ENCODE assay signal across 33 cellular contexts in the genomic region with DNA sequence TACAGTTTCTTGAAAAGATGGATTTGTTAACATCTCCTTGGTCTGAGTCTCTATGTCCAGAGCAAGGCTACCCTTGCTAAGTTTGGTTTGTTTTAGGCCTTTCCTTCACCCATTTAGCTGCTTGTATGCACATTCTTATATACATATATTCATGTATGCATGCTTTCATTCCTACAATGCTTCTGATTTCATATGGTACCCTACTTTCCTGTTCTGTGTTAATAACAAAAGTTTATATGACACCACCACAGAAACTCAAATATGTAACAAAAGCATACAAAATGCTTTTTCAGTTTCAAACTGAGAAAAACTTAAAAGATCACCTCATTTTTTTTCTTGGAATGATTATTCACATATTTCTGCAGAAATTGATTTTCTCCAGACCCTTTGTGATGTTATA. TPM values are rescaled to one million over a fixed set of nuclear protein-coding genes. Genes with fewer than 3 reads are reported as not detected.
"Had no signal": no experiment of that assay in that cellular context is flagged by ENCODE, and none has a peak within 500 bp of the region (broad histone marks: within the 10 kb centered on the region; RNA-seq: fewer than 3 reads in every experiment).

No MANE protein-coding gene starts in this region.

- H3K27me3 ChIP-seq: ascending aorta, cardiac muscle cell had no signal

- H3K4me3 ChIP-seq: ascending aorta, cardiac muscle cell had no signal

- H3K27me3 Mint-ChIP-seq: activated B cell treated with CpG ODN at 0.5 μM for 24 hours; activated CD4-positive, alpha-beta memory T cell treated with anti-CD3 and anti-CD28 coated beads for 36 hours; activated CD4-positive, alpha-beta T cell treated with anti-CD3 and anti-CD28 coated beads, Interleukin-2, amount 10 ng/mL, durations not matched to agents 24 days and 14 days; activated naive CD4-positive, alpha-beta T cell treated with anti-CD3 and anti-CD28 coated beads, Interleukin-2, amount 10 ng/mL, durations not matched to agents 7 days and 5 days; activated naive CD4-positive, alpha-beta T cell treated with anti-CD3 and anti-CD28 coated beads, Interleukin-2, amount 50 U/mL, for 24 hours; activated naive CD8-positive, alpha-beta T cell; activated naive CD8-positive, alpha-beta T cell treated with anti-CD3 and anti-CD28 coated beads, Interleukin-2, amount 10 ng/mL, durations not matched to agents 7 days and 5 days; activated naive CD8-positive, alpha-beta T cell treated with anti-CD3 and anti-CD28 coated beads, Interleukin-2, amount 50 U/mL, for 24 hours; brain; central memory CD8-positive, alpha-beta T cell had no signal

- H3K4me3 Mint-ChIP-seq: activated B cell treated with CpG ODN at 0.5 μM for 24 hours; activated CD4-positive, alpha-beta memory T cell treated with anti-CD3 and anti-CD28 coated beads for 36 hours; activated CD4-positive, alpha-beta T cell treated with anti-CD3 and anti-CD28 coated beads, Interleukin-2, amount 10 ng/mL, durations not matched to agents 24 days and 14 days; activated naive CD4-positive, alpha-beta T cell treated with anti-CD3 and anti-CD28 coated beads, Interleukin-2, amount 10 ng/mL, durations not matched to agents 7 days and 5 days; activated naive CD4-positive, alpha-beta T cell treated with anti-CD3 and anti-CD28 coated beads, Interleukin-2, amount 50 U/mL, for 24 hours; activated naive CD8-positive, alpha-beta T cell; activated naive CD8-positive, alpha-beta T cell treated with anti-CD3 and anti-CD28 coated beads, Interleukin-2, amount 10 ng/mL, durations not matched to agents 7 days and 5 days; activated naive CD8-positive, alpha-beta T cell treated with anti-CD3 and anti-CD28 coated beads, Interleukin-2, amount 50 U/mL, for 24 hours; activated T-cell treated with anti-CD3 and anti-CD28 coated beads, Interleukin-2, amount 50 U/mL, for 4 hours; activated T-helper 1 cell treated with anti-CD3 and anti-CD28 coated beads, Interleukin-12 subunit alpha, Interleukin-12 subunit beta, Interleukin-2, Interleukin-4 antibody, amounts not matched to agents 30 ng/mL and 10 ng/mL and 1 ng/mL, durations not matched to agents 14 hours and 24 hours and 36 hours; brain; central memory CD8-positive, alpha-beta T cell; T-helper 1 cell treated with Interleukin-12 subunit alpha and Interleukin-12 subunit beta and Interleukin-4 antibody, amounts not matched to agents 30 μg/mL and 1 μg/mL, for 36 hours; T-helper 2 cell treated with Interferon-gamma antibody and Interleukin-4, amounts not matched to agents 5 μg/mL and 100 μg/mL, for 36 hours had no signal

- H3K27ac Mint-ChIP-seq: activated B cell treated with CpG ODN at 0.5 μM for 24 hours; activated CD4-positive, alpha-beta memory T cell treated with anti-CD3 and anti-CD28 coated beads for 36 hours; activated CD4-positive, alpha-beta T cell treated with anti-CD3 and anti-CD28 coated beads, Interleukin-2, amount 10 ng/mL, durations not matched to agents 24 days and 14 days; activated naive CD4-positive, alpha-beta T cell treated with anti-CD3 and anti-CD28 coated beads, Interleukin-2, amount 10 ng/mL, durations not matched to agents 7 days and 5 days; activated naive CD4-positive, alpha-beta T cell treated with anti-CD3 and anti-CD28 coated beads, Interleukin-2, amount 50 U/mL, for 24 hours; activated naive CD8-positive, alpha-beta T cell; activated naive CD8-positive, alpha-beta T cell treated with anti-CD3 and anti-CD28 coated beads, Interleukin-2, amount 10 ng/mL, durations not matched to agents 7 days and 5 days; activated naive CD8-positive, alpha-beta T cell treated with anti-CD3 and anti-CD28 coated beads, Interleukin-2, amount 50 U/mL, for 24 hours; activated T-helper 1 cell treated with anti-CD3 and anti-CD28 coated beads, Interleukin-12 subunit alpha, Interleukin-12 subunit beta, Interleukin-2, Interleukin-4 antibody, amounts not matched to agents 30 ng/mL and 10 ng/mL and 1 ng/mL, durations not matched to agents 14 hours and 24 hours and 36 hours; activated T-helper 2 cell treated with anti-CD3 and anti-CD28 coated beads, Interferon-gamma antibody, Interleukin-2, Interleukin-4, amounts not matched to agents 10 μg/mL and 5 μg/mL and 100 μg/mL, durations not matched to agents 14 hours and 24 hours and 36 hours; brain; T-helper 1 cell treated with Interleukin-12 subunit alpha and Interleukin-12 subunit beta and Interleukin-4 antibody, amounts not matched to agents 30 μg/mL and 1 μg/mL, for 36 hours; T-helper 2 cell treated with Interferon-gamma antibody and Interleukin-4, amounts not matched to agents 5 μg/mL and 100 μg/mL, for 36 hours had no signal

- H3K36me3 Mint-ChIP-seq: activated naive CD4-positive, alpha-beta T cell treated with anti-CD3 and anti-CD28 coated beads, Interleukin-2, amount 10 ng/mL, durations not matched to agents 7 days and 5 days had no signal

- H3K36me3 ChIP-seq: ascending aorta, cardiac muscle cell had no signal

- DNase-seq: activated B cell treated with CpG ODN at 0.5 μM for 24 hours; activated CD4-positive, alpha-beta memory T cell treated with anti-CD3 and anti-CD28 coated beads for 36 hours; activated CD4-positive, alpha-beta T cell treated with anti-CD3 and anti-CD28 coated beads, Interleukin-2, amount 10 ng/mL, durations not matched to agents 24 days and 14 days; activated CD4-positive, alpha-beta T cell treated with anti-CD3 and anti-CD28 coated beads, Interleukin-2, amount 50 U/mL, for 1 hour; activated CD4-positive, alpha-beta T cell treated with anti-CD3 and anti-CD28 coated beads, Interleukin-2, amount 50 U/mL, for 4 hours; activated CD4-positive, CD25-positive, alpha-beta regulatory T cell treated with anti-CD3 and anti-CD28 coated beads, Interleukin-2, amount 50 U/mL, for 72 hours; activated CD8-positive, alpha-beta memory T cell treated with anti-CD3 and anti-CD28 coated beads, Interleukin-2, amount 50 U/mL, for 4 hours; activated effector memory CD4-positive, alpha-beta T cell treated with Interleukin-2 at 50 U/mL for 16 hours; activated gamma-delta T cell; activated naive CD4-positive, alpha-beta T cell treated with anti-CD3 and anti-CD28 coated beads, Interleukin-2, amount 10 ng/mL, durations not matched to agents 7 days and 5 days; activated naive CD4-positive, alpha-beta T cell treated with Interleukin-2 at 50 U/mL for 16 hours; activated naive CD8-positive, alpha-beta T cell treated with anti-CD3 and anti-CD28 coated beads, Interleukin-2, amount 10 ng/mL, durations not matched to agents 7 days and 5 days; activated naive CD8-positive, alpha-beta T cell treated with anti-CD3 and anti-CD28 coated beads, Interleukin-2, amount 50 U/mL, for 24 hours; activated T-cell treated with anti-CD3 and anti-CD28 coated beads, Interleukin-2, amount 50 U/mL, for 4 hours; amygdala; anterior cingulate cortex; caudate nucleus; cerebellar nuclear complex; SW 1271; T-helper 9 cell had no signal

- H3K9me3 ChIP-seq: ascending aorta had no signal

- H3K4me1 ChIP-seq: ascending aorta had no signal

- H3K27ac ChIP-seq: ascending aorta, cardiac muscle cell, VCaP had no signal

- H3K9me3 Mint-ChIP-seq: activated B cell treated with CpG ODN at 0.5 μM for 24 hours; activated CD4-positive, alpha-beta memory T cell treated with anti-CD3 and anti-CD28 coated beads for 36 hours; activated CD4-positive, alpha-beta T cell treated with anti-CD3 and anti-CD28 coated beads, Interleukin-2, amount 10 ng/mL, durations not matched to agents 24 days and 14 days; activated naive CD4-positive, alpha-beta T cell treated with anti-CD3 and anti-CD28 coated beads, Interleukin-2, amount 10 ng/mL, durations not matched to agents 7 days and 5 days; activated naive CD4-positive, alpha-beta T cell treated with anti-CD3 and anti-CD28 coated beads, Interleukin-2, amount 50 U/mL, for 24 hours; activated naive CD8-positive, alpha-beta T cell treated with anti-CD3 and anti-CD28 coated beads, Interleukin-2, amount 10 ng/mL, durations not matched to agents 7 days and 5 days; activated T-cell treated with anti-CD3 and anti-CD28 coated beads, Interleukin-2, amount 50 U/mL, for 4 hours; activated T-helper 1 cell treated with anti-CD3 and anti-CD28 coated beads, Interleukin-12 subunit alpha, Interleukin-12 subunit beta, Interleukin-2, Interleukin-4 antibody, amounts not matched to agents 30 ng/mL and 10 ng/mL and 1 ng/mL, durations not matched to agents 14 hours and 24 hours and 36 hours; activated T-helper 2 cell treated with anti-CD3 and anti-CD28 coated beads, Interferon-gamma antibody, Interleukin-2, Interleukin-4, amounts not matched to agents 10 μg/mL and 5 μg/mL and 100 μg/mL, durations not matched to agents 14 hours and 24 hours and 36 hours; central memory CD8-positive, alpha-beta T cell; T-helper 1 cell treated with Interleukin-12 subunit alpha and Interleukin-12 subunit beta and Interleukin-4 antibody, amounts not matched to agents 30 μg/mL and 1 μg/mL, for 36 hours; T-helper 2 cell treated with Interferon-gamma antibody and Interleukin-4, amounts not matched to agents 5 μg/mL and 100 μg/mL, for 36 hours had no signal

- H3K4me1 Mint-ChIP-seq: activated B cell treated with CpG ODN at 0.5 μM for 24 hours; activated naive CD4-positive, alpha-beta T cell treated with anti-CD3 and anti-CD28 coated beads, Interleukin-2, amount 10 ng/mL, durations not matched to agents 7 days and 5 days; activated naive CD4-positive, alpha-beta T cell treated with anti-CD3 and anti-CD28 coated beads, Interleukin-2, amount 50 U/mL, for 24 hours; activated naive CD8-positive, alpha-beta T cell treated with anti-CD3 and anti-CD28 coated beads, Interleukin-2, amount 10 ng/mL, durations not matched to agents 7 days and 5 days; brain; central memory CD8-positive, alpha-beta T cell had no signal

- FAIRE-seq: bronchial epithelial cell, TTC549 had no signal

- ATAC-seq: activated naive CD8-positive, alpha-beta T cell treated with anti-CD3 and anti-CD28 coated beads, Interleukin-2, amount 50 U/mL, for 24 hours had no signal

RNA-seq across cellular contexts. Expression of gene OSGEPL1, which starts 39.4 kb away (rescaled TPM):
- total RNA-seq: ascending aorta had no signal
